Comparison of ENCODE assay signal across 1 cellular context in genomic region chr1:12038356-12039140, GRCh38.
TF ChIP-seq lines count a peak whose summit lies in the region.

No MANE protein-coding gene starts in this region.

TF ChIP-seq in K562, 482 proteins besides CTCF, POLR2A, EP300 and RAD21 (continued from another document and continues in another):
- TF ChIP-seq ZNF318 (IDR thresholded peaks at IDR 0.05; ENCODE audit: borderline replicate concordance in 1 of 2, low read depth in 1 of 2) (peak in 1 of 2 experiments; percentile 56; a peak in 1 of 4 replicates), FOXP1 (CRISPR knock-in tag; IDR thresholded peaks at IDR 0.05) (no peak), HSF4 (CRISPR knock-in tag; IDR thresholded peaks at IDR 0.05; ENCODE audit: borderline replicate concordance) (no peak), CBX5 (IDR thresholded peaks at IDR 0.05; ENCODE audit: borderline replicate concordance, low read depth) (peak; percentile 56; the same call in 1 of the 2 replicates), FOS (IDR thresholded peaks at IDR 0.05; ENCODE audit: extremely low read depth, insufficient read length) (no peak), TAF7 (tag; IDR thresholded peaks at IDR 0.05) (no peak), ZMIZ1 (IDR thresholded peaks at IDR 0.05; ENCODE audit: low read depth in 2 of 2, low read length in 2 of 2) (peak in 1 of 2 experiments; percentile 84; a peak in 2 of 4 replicates), KHSRP (IDR thresholded peaks at IDR 0.05) (no peak), SLC30A9 (CRISPR knock-in tag; IDR thresholded peaks at IDR 0.05) (no peak), ZNF354B (CRISPR knock-in tag; IDR thresholded peaks at IDR 0.05) (peak; percentile 95), MAZ (CRISPR knock-in tag; conservative IDR thresholded peaks at IDR 0.05 in 1 of 2, IDR thresholded peaks at IDR 0.05 in 1 of 2) (peak; percentile 84 to 97), ARID2 (IDR thresholded peaks at IDR 0.05) (no peak), PPARD (CRISPR knock-in tag; IDR thresholded peaks at IDR 0.05) (no peak), BACH1 (tag; IDR thresholded peaks at IDR 0.05) (0 out of 2 replicates have a peak, but pooled peaks have one; percentile 21), OTX1 (CRISPR knock-in tag; IDR thresholded peaks at IDR 0.05) (no peak), ZNF12 (CRISPR knock-in tag; IDR thresholded peaks at IDR 0.05) (no peak; the same call in 1 of the 2 replicates), HINFP (tag; conservative IDR thresholded peaks at IDR 0.05; ENCODE audit: low read depth) (no peak), KLF10 (CRISPR knock-in tag; IDR thresholded peaks at IDR 0.05) (no peak), HDAC8 (tag; IDR thresholded peaks at IDR 0.05) (no peak), SNRNP70 (optimal IDR thresholded peaks at IDR 0.05; ENCODE audit: low read depth, low read length) (no peak), ZKSCAN3 (CRISPR knock-in tag; IDR thresholded peaks at IDR 0.05) (no peak), ZFP91 (CRISPR knock-in tag; IDR thresholded peaks at IDR 0.05) (no peak), SAP30 (IDR thresholded peaks at IDR 0.05; ENCODE audit: borderline replicate concordance, insufficient read depth, low read depth, low read length, poor library complexity, severe bottlenecking) (no peak), NKRF (IDR thresholded peaks at IDR 0.05; ENCODE audit: borderline replicate concordance) (no peak), ZBTB2 (IDR thresholded peaks at IDR 0.05) (peak; percentile 84), CC2D1A (IDR thresholded peaks at IDR 0.05) (no peak; the same call in 1 of the 2 replicates), ZC3H4 (CRISPR knock-in tag; IDR thresholded peaks at IDR 0.05; ENCODE audit: borderline replicate concordance) (no peak), TOE1 (IDR thresholded peaks at IDR 0.05; ENCODE audit: borderline replicate concordance) (peak; percentile 75; the same call in 1 of the 2 replicates), TOE1 (CRISPR knock-in tag; IDR thresholded peaks at IDR 0.05; ENCODE audit: borderline replicate concordance, low read depth) (no peak; the same call in 1 of the 2 replicates), MCM5 (IDR thresholded peaks at IDR 0.05; ENCODE audit: low read depth) (no peak), FOXJ3 (CRISPR knock-in tag; IDR thresholded peaks at IDR 0.05) (no peak), ZBTB34 (CRISPR knock-in tag; IDR thresholded peaks at IDR 0.05) (no peak), EP400 (IDR thresholded peaks at IDR 0.05) (peak; percentile 61; the same call in 1 of the 2 replicates), ZNF561 (CRISPR knock-in tag; conservative IDR thresholded peaks at IDR 0.05) (no peak), RBM14 (IDR thresholded peaks at IDR 0.05; ENCODE audit: borderline replicate concordance, insufficient read depth, low read depth, low read length) (no peak), ZBTB1 (CRISPR knock-in tag; IDR thresholded peaks at IDR 0.05; ENCODE audit: borderline replicate concordance, low read depth) (no peak), BCOR (IDR thresholded peaks at IDR 0.05) (peak; percentile 90), TEAD2 (tag; IDR thresholded peaks at IDR 0.05) (no peak), RBM22 (IDR thresholded peaks at IDR 0.05; ENCODE audit: low read depth, low read length, poor library complexity, severe bottlenecking) (no peak), ZFP1 (CRISPR knock-in tag; IDR thresholded peaks at IDR 0.05) (no peak), ATF2 (CRISPR knock-in tag; IDR thresholded peaks at IDR 0.05) (no peak), HNRNPUL1 (IDR thresholded peaks at IDR 0.05; ENCODE audit: low read length) (no peak), ZNF3 (CRISPR knock-in tag; IDR thresholded peaks at IDR 0.05) (no peak)
